8 cellular contexts compared by ENCODE assay signal in genomic region chr1:1599919-1600860, GRCh38. TPM values are rescaled to one million over a fixed set of nuclear protein-coding genes. Genes with fewer than 3 reads are reported as not detected.
DNase-seq lines count a peak whose midpoint lies in the region; ATAC-seq and TF ChIP-seq lines count a peak whose summit lies in the region.

Gene FNDC10 (minus strand): TSS chr1:1600135. CDS start chr1:1600015, 120 bp downstream.

- no peaks in the 10 kb centered on the region for H3K36me3 Mint-ChIP-seq in T-helper 2 cell treated with Interferon-gamma antibody and Interleukin-4, amounts not matched to agents 5 μg/mL and 100 μg/mL, for 36 hours (ENCODE audit: low read depth)
- H3K36me3 Mint-ChIP-seq in activated T-helper 1 cell treated with anti-CD3 and anti-CD28 coated beads, Interleukin-12 subunit alpha, Interleukin-12 subunit beta, Interleukin-2, Interleukin-4 antibody, amounts not matched to agents 30 ng/mL and 10 ng/mL and 1 ng/mL, durations not matched to agents 14 hours and 24 hours and 36 hours (ENCODE audit: low read depth) = no peaks in the 10 kb centered on the region

- no peak for TF ChIP-seq POLR2A in stomach (IDR thresholded peaks at IDR 0.05)

- ATAC-seq in HG03108 (IDR thresholded peaks at IDR 0.05; ENCODE audit: unreplicated experiment) = no peak

- H3K4me1 Mint-ChIP-seq in T-helper 2 cell treated with Interferon-gamma antibody and Interleukin-4, amounts not matched to agents 5 μg/mL and 100 μg/mL, for 36 hours (ENCODE audit: low read depth) = peaks cover 3% of the 10 kb centered on the region
- H3K4me1 Mint-ChIP-seq in activated T-helper 1 cell treated with anti-CD3 and anti-CD28 coated beads, Interleukin-12 subunit alpha, Interleukin-12 subunit beta, Interleukin-2, Interleukin-4 antibody, amounts not matched to agents 30 ng/mL and 10 ng/mL and 1 ng/mL, durations not matched to agents 14 hours and 24 hours and 36 hours (ENCODE audit: low read depth) = no peaks in the 10 kb centered on the region

- peaks cover 13 to 86% (median 41%) of the 10 kb centered on the region in 3 donors for H3K27me3 ChIP-seq in stomach

- WGBS in stomach, 5 donors = 4 to 17% (median 8%) methylated on average over 13 to 100 of the region's 127 CpGs

- TF ChIP-seq EP300 in stomach (IDR thresholded peaks at IDR 0.05) = no peak

- peak within 1 kb of the TSS; percentile 35 for H3K4me3 ChIP-seq in iPS-11a (ENCODE audit: low read depth, low read length)
- peak within 1 kb of the TSS; percentile 40 to 57 (median 44) for H3K4me3 ChIP-seq in stomach

- H3K36me3 ChIP-seq in stomach = no peaks in the 10 kb centered on the region

- H3K4me3 Mint-ChIP-seq in T-helper 2 cell treated with Interferon-gamma antibody and Interleukin-4, amounts not matched to agents 5 μg/mL and 100 μg/mL, for 36 hours = peak within 1 kb of the TSS; percentile 77
- H3K4me3 Mint-ChIP-seq in activated T-helper 1 cell treated with anti-CD3 and anti-CD28 coated beads, Interleukin-12 subunit alpha, Interleukin-12 subunit beta, Interleukin-2, Interleukin-4 antibody, amounts not matched to agents 30 ng/mL and 10 ng/mL and 1 ng/mL, durations not matched to agents 14 hours and 24 hours and 36 hours = peak within 1 kb of the TSS; percentile 82

- H3K9me3 Mint-ChIP-seq in T-helper 2 cell treated with Interferon-gamma antibody and Interleukin-4, amounts not matched to agents 5 μg/mL and 100 μg/mL, for 36 hours = no peaks in the 10 kb centered on the region
- no peaks in the 10 kb centered on the region for H3K9me3 Mint-ChIP-seq in activated T-helper 1 cell treated with anti-CD3 and anti-CD28 coated beads, Interleukin-12 subunit alpha, Interleukin-12 subunit beta, Interleukin-2, Interleukin-4 antibody, amounts not matched to agents 30 ng/mL and 10 ng/mL and 1 ng/mL, durations not matched to agents 14 hours and 24 hours and 36 hours

- no peak for TF ChIP-seq CTCF in stomach (IDR thresholded peaks at IDR 0.05)

- H3K27me3 Mint-ChIP-seq in T-helper 2 cell treated with Interferon-gamma antibody and Interleukin-4, amounts not matched to agents 5 μg/mL and 100 μg/mL, for 36 hours (ENCODE audit: low read depth) = peaks cover 5% of the 10 kb centered on the region
- H3K27me3 Mint-ChIP-seq in activated T-helper 1 cell treated with anti-CD3 and anti-CD28 coated beads, Interleukin-12 subunit alpha, Interleukin-12 subunit beta, Interleukin-2, Interleukin-4 antibody, amounts not matched to agents 30 ng/mL and 10 ng/mL and 1 ng/mL, durations not matched to agents 14 hours and 24 hours and 36 hours (ENCODE audit: insufficient read depth) = peaks cover 3% of the 10 kb centered on the region

- no peak for DNase-seq in T-helper 2 cell treated with Interferon-gamma antibody and Interleukin-4, amounts not matched to agents 5 μg/mL and 100 μg/mL, for 36 hours (ENCODE audit: low spot score)
- no peak for DNase-seq in T-helper 2 cell
- no peak for DNase-seq in activated T-helper 1 cell treated with anti-CD3 and anti-CD28 coated beads, Interleukin-12 subunit alpha, Interleukin-12 subunit beta, Interleukin-2, Interleukin-4 antibody, amounts not matched to agents 30 ng/mL and 10 ng/mL and 1 ng/mL, durations not matched to agents 14 hours and 24 hours and 36 hours (ENCODE audit: low spot score)
- no peak for DNase-seq in stomach
- no peak for DNase-seq in NCI-H1694 (lab: John Stamatoyannopoulos, UW)
- no peak for DNase-seq in central memory CD4-positive, alpha-beta T cell

- H3K27ac ChIP-seq in stomach = no peak within 1 kb of the TSS

- peaks cover 13 to 35% (median 20%) of the 10 kb centered on the region in 4 donors for H3K4me1 ChIP-seq in stomach

- H3K27ac Mint-ChIP-seq in T-helper 2 cell treated with Interferon-gamma antibody and Interleukin-4, amounts not matched to agents 5 μg/mL and 100 μg/mL, for 36 hours = no peak within 1 kb of the TSS
- H3K27ac Mint-ChIP-seq in activated T-helper 1 cell treated with anti-CD3 and anti-CD28 coated beads, Interleukin-12 subunit alpha, Interleukin-12 subunit beta, Interleukin-2, Interleukin-4 antibody, amounts not matched to agents 30 ng/mL and 10 ng/mL and 1 ng/mL, durations not matched to agents 14 hours and 24 hours and 36 hours = peak within 1 kb of the TSS; percentile 62

- H3K9me3 ChIP-seq in stomach = no peaks in the 10 kb centered on the region

- intact Hi-C loops in activated T-helper 1 cell treated with anti-CD3 and anti-CD28 coated beads, Interleukin-12 subunit alpha, Interleukin-12 subunit beta, Interleukin-2, Interleukin-4 antibody, amounts not matched to agents 30 ng/mL and 10 ng/mL and 1 ng/mL, durations not matched to agents 14 hours and 24 hours and 36 hours (cut with micrococcal nuclease) = no loop called here
- intact Hi-C loops in stomach (cut with DNase I; ENCODE audit: low total_unique reads) = no loop called here

RNA-seq across cellular contexts. Expression of gene FNDC10, which starts in this region (rescaled TPM):
- 14.6 and 14.9 TPM in 2 replicates for total RNA-seq in activated T-helper 1 cell treated with anti-CD3 and anti-CD28 coated beads, Interleukin-12 subunit alpha, Interleukin-12 subunit beta, Interleukin-2, Interleukin-4 antibody, amounts not matched to agents 30 ng/mL and 10 ng/mL and 1 ng/mL, durations not matched to agents 14 hours and 24 hours and 36 hours
- 10 to 100 TPM in 1 of 5 donors, under 1 TPM in 1, not detected in 3; 0.29 to 20.0 TPM for total RNA-seq in stomach
- 1 to 10 TPM; 2.1 to 5.1 (median 4.0) TPM for polyA plus RNA-seq in stomach
